ENCODE assay signal across 11 cellular contexts in the genomic region with DNA sequence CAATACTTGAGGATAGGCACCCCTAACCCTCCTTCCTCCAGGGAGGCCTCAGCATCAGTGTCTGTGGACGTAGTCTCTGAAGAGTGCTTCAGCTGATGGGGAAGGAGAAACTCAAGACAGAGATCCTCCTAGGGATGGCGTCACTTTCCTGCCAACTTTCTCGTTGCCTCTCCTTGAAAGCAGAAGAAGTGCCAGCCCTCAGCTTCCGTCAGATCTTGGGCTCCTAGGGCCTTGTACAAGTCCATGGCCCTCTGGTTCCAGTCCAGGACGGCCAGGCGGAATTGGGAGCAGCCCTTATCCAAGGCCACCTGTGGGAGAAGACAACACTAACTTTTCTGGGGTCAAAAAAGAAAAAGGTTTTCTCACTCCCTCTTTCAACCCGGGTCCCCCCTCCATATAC. TPM values are rescaled to one million over a fixed set of nuclear protein-coding genes. Genes with fewer than 3 reads are reported as not detected.
DNase-seq lines count a peak whose midpoint lies in the region; ATAC-seq and TF ChIP-seq lines count a peak whose summit lies in the region.
"Had no signal": no experiment of that assay in that cellular context is flagged by ENCODE, and none has a peak within 500 bp of the region (broad histone marks: within the 10 kb centered on the region; RNA-seq: fewer than 3 reads in every experiment).

No MANE protein-coding gene starts in this region.

- TF ChIP-seq CTCF in breast epithelium (IDR thresholded peaks at IDR 0.05) (no peak), vagina (IDR thresholded peaks at IDR 0.05) (no peak), foreskin keratinocyte (conservative IDR thresholded peaks at IDR 0.05) (no peak)

- no peak for DNase-seq in stimulated activated naive CD8-positive, alpha-beta T cell treated with anti-CD3 and anti-CD28 coated beads, Interleukin-15, Interleukin-2, amounts not matched to agents 100 U/mL and 50 U/mL, for 24 hours
- DNase-seq in breast epithelium (ENCODE audit: low spot score in 2 of 2) (no peak), memory B cell (ENCODE audit: low spot score in 2 of 2) (no peak), vagina (ENCODE audit: extremely low spot score in 2 of 2) (no peak), NCI-H2171 (lab: John Stamatoyannopoulos, UW) (no peak), foreskin keratinocyte (no peak)
- DNase-seq: DMS79 treated with DMSO at 0.1 percent for 48 hours, uterus had no signal

- H3K9me3 ChIP-seq in breast epithelium (no peaks in the 10 kb centered on the region), vagina (no peaks in the 10 kb centered on the region)
- H3K9me3 ChIP-seq: prostate gland, uterus had no signal

- H3K36me3 ChIP-seq in breast epithelium (no peaks in the 10 kb centered on the region), vagina (no peaks in the 10 kb centered on the region)
- H3K36me3 ChIP-seq: prostate gland, uterus had no signal

- H3K4me1 ChIP-seq in breast epithelium (no peaks in the 10 kb centered on the region), vagina (peaks cover 9% of the 10 kb centered on the region), foreskin keratinocyte (peaks cover 5% of the 10 kb centered on the region)
- H3K4me1 ChIP-seq: prostate gland, uterus had no signal

- no peaks in the 10 kb centered on the region for H3K27me3 Mint-ChIP-seq in stimulated activated naive CD8-positive, alpha-beta T cell treated with anti-CD3 and anti-CD28 coated beads, Interleukin-15, Interleukin-2, amounts not matched to agents 100 ng/mL and 50 ng/mL, for 24 hours
- H3K27me3 Mint-ChIP-seq in memory B cell = no peaks in the 10 kb centered on the region

- H3K4me3 ChIP-seq in breast epithelium (peak overlapping the region in 2 of 3 donors; percentile 82 to 94), vagina (peak overlapping the region in 1 of 2 donors; percentile 83)

- H3K27ac Mint-ChIP-seq in stimulated activated naive CD8-positive, alpha-beta T cell treated with anti-CD3 and anti-CD28 coated beads, Interleukin-15, Interleukin-2, amounts not matched to agents 100 ng/mL and 50 ng/mL, for 24 hours = no peak overlapping the region
- no peak overlapping the region for H3K27ac Mint-ChIP-seq in memory B cell

- H3K4me1 Mint-ChIP-seq in stimulated activated naive CD8-positive, alpha-beta T cell treated with anti-CD3 and anti-CD28 coated beads, Interleukin-15, Interleukin-2, amounts not matched to agents 100 ng/mL and 50 ng/mL, for 24 hours (ENCODE audit: low read depth) = peaks cover 10% of the 10 kb centered on the region
- peaks cover 9% of the 10 kb centered on the region for H3K4me1 Mint-ChIP-seq in memory B cell

- H3K27me3 ChIP-seq in breast epithelium = no peaks in the 10 kb centered on the region
- no peaks in the 10 kb centered on the region for H3K27me3 ChIP-seq in vagina
- no peaks in the 10 kb centered on the region for H3K27me3 ChIP-seq in foreskin keratinocyte
- H3K27me3 ChIP-seq: uterus had no signal

- no peaks in the 10 kb centered on the region for H3K9me3 Mint-ChIP-seq in stimulated activated naive CD8-positive, alpha-beta T cell treated with anti-CD3 and anti-CD28 coated beads, Interleukin-15, Interleukin-2, amounts not matched to agents 100 ng/mL and 50 ng/mL, for 24 hours
- H3K9me3 Mint-ChIP-seq in memory B cell = no peaks in the 10 kb centered on the region

- peak overlapping the region; percentile 85 for H3K4me3 Mint-ChIP-seq in stimulated activated naive CD8-positive, alpha-beta T cell treated with anti-CD3 and anti-CD28 coated beads, Interleukin-15, Interleukin-2, amounts not matched to agents 100 ng/mL and 50 ng/mL, for 24 hours
- H3K4me3 Mint-ChIP-seq in memory B cell = peak overlapping the region; percentile 95

- H3K27ac ChIP-seq in breast epithelium (no peak overlapping the region), vagina (peak overlapping the region; percentile 93), foreskin keratinocyte (no peak overlapping the region)

- H3K36me3 Mint-ChIP-seq in stimulated activated naive CD8-positive, alpha-beta T cell treated with anti-CD3 and anti-CD28 coated beads, Interleukin-15, Interleukin-2, amounts not matched to agents 100 ng/mL and 50 ng/mL, for 24 hours (ENCODE audit: low read depth) = no peaks in the 10 kb centered on the region
- H3K36me3 Mint-ChIP-seq in memory B cell = peaks cover 5% of the 10 kb centered on the region

- TF ChIP-seq POLR2A in breast epithelium (IDR thresholded peaks at IDR 0.05) (no peak), vagina (IDR thresholded peaks at IDR 0.05) (no peak)

- no peak for ATAC-seq in stimulated activated naive CD8-positive, alpha-beta T cell treated with anti-CD3 and anti-CD28 coated beads, Interleukin-15, Interleukin-2, amounts not matched to agents 100 U/mL and 50 U/mL, for 24 hours
- ATAC-seq in memory B cell (ENCODE audit: low read depth) (no peak), HG02678 (IDR thresholded peaks at IDR 0.05; ENCODE audit: unreplicated experiment) (no peak), foreskin keratinocyte (no peak)

- intact Hi-C loops in breast epithelium (cut with DNase I; ENCODE audit: low total_unique reads) = no loop called here
- intact Hi-C loops in vagina (cut with DNase I) = loop anchor here (2.0 to 5.0 kb wide), 2 partner anchors 58 to 211 kb away; no protein-coding TSS in a partner anchor

RNA-seq across cellular contexts. Expression of a gene that starts 1.3 kb away (rescaled TPM):
- 10 to 100 TPM; 52.5 to 78.4 (median 62.9) TPM for total RNA-seq in breast epithelium
- 69.7 TPM for total RNA-seq in vagina
- 33.4 and 36.2 TPM in 2 replicates for total RNA-seq in foreskin keratinocyte
- 53.4 and 60.3 TPM in 2 replicates for polyA plus RNA-seq in foreskin keratinocyte

RNA-seq across cellular contexts. Expression of a gene that starts 3.6 kb away (rescaled TPM):
- total RNA-seq in breast epithelium = under 1 TPM in 1 of 3 donors, not detected in 2; 0.16 TPM
- not detected for total RNA-seq in vagina
- not detected in 2 replicates for total RNA-seq in foreskin keratinocyte
- polyA plus RNA-seq in foreskin keratinocyte = 0.19 and 0.32 TPM in 2 replicates

RNA-seq across cellular contexts. Expression of a gene that starts 11.6 kb away (rescaled TPM):
- 10 to 100 TPM; 22.8 to 33.9 (median 25.6) TPM for total RNA-seq in breast epithelium
- total RNA-seq in vagina = 36.1 TPM
- total RNA-seq in foreskin keratinocyte = 44.8 and 46.8 TPM in 2 replicates
- 37.0 and 39.4 TPM in 2 replicates for polyA plus RNA-seq in foreskin keratinocyte

RNA-seq across cellular contexts. Expression of a gene that starts 24.4 kb away (rescaled TPM):
- total RNA-seq in breast epithelium (1 to 10 TPM in 1 of 3 donors, under 1 TPM in 2; 0.16 to 1.2 (median 0.98) TPM), vagina (2.7 TPM), foreskin keratinocyte (not detected in 2 replicates)
- not detected in 2 replicates for polyA plus RNA-seq in foreskin keratinocyte

RNA-seq across cellular contexts. Expression of a gene that starts 36.4 kb away (rescaled TPM):
- 1 to 10 TPM; 1.3 to 4.1 (median 1.6) TPM for total RNA-seq in breast epithelium
- 44.4 TPM for total RNA-seq in vagina
- 176 and 179 TPM in 2 replicates for total RNA-seq in foreskin keratinocyte
- polyA plus RNA-seq in foreskin keratinocyte = 263 and 273 TPM in 2 replicates
